In the genomic region with DNA sequence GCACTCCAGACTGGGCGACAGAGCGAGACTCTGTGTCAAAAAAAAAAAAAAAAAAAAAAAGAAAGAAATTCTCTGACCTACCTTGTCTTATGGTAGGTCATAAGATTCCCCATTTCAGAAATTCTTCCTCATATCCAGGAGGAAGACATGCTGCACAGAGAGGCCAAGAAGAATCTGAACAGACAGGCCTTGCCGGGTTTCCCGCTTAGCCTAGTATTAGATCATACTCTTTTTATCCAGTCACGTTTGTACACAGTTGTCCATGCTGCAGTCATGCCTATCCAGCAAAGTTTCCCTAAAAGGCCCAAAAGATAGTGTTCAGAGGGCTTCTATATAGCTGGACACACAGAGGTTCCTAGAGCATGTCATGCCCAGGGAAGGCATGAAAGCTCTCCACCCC, we compare ENCODE assay signal across 23 cellular contexts.
"Had no signal": no experiment of that assay in that cellular context is flagged by ENCODE, and none has a peak within 500 bp of the region (broad histone marks: within the 10 kb centered on the region; RNA-seq: fewer than 3 reads in every experiment).

No MANE protein-coding gene starts in this region.

- H3K27ac ChIP-seq: neural progenitor cell, ovary, parathyroid adenoma, psoas muscle, right lobe of liver, sigmoid colon, stomach, thoracic aorta, thyroid gland, tibial nerve, upper lobe of right lung, uterus had no signal

- H3K9me3 ChIP-seq: ovary, psoas muscle, right lobe of liver, sigmoid colon, stomach, thoracic aorta, thyroid gland, tibial nerve, upper lobe of right lung, uterus had no signal

- H3K4me2 ChIP-seq: neural progenitor cell had no signal

- ATAC-seq: psoas muscle; right cardiac atrium; right lobe of liver; stimulated activated naive B cell treated with anti-CD40 and anti-IgM and Interleukin-4, amounts not matched to agents 10 μg/mL and 1 μg/mL and 100 μg/mL, for 72 hours; upper lobe of right lung had no signal

- H3K36me3 ChIP-seq: neural progenitor cell, ovary, right lobe of liver, sigmoid colon, stomach, thoracic aorta, thyroid gland, tibial nerve, upper lobe of right lung, uterus had no signal

- H3K27me3 ChIP-seq: neural progenitor cell, ovary, right lobe of liver, sigmoid colon, stomach, thyroid gland, tibial nerve, upper lobe of right lung, uterus had no signal

- FAIRE-seq: small intestine had no signal

- H3K9ac ChIP-seq: neural progenitor cell, parathyroid adenoma had no signal

- H2AFZ ChIP-seq: neural progenitor cell, parathyroid adenoma had no signal

- H3K4me1 ChIP-seq: parathyroid adenoma, psoas muscle, right lobe of liver, stomach, thyroid gland, upper lobe of right lung, uterus had no signal

- DNase-seq: naive B cell; occipital lobe; ovary; posterior cingulate gyrus; psoas muscle; right cardiac atrium; right lobe of liver; sigmoid colon; small intestine; stimulated activated CD4-positive, alpha-beta T cell treated with anti-CD3 and anti-CD28 coated beads, Interleukin-15, amount 100 ng/mL, for 24 hours; stimulated activated CD4-positive, alpha-beta T cell treated with anti-CD3 and anti-CD28 coated beads, Interleukin-2, amount 100 ng/mL, for 24 hours; stimulated activated CD4-positive, alpha-beta T cell treated with anti-CD3 and anti-CD28 coated beads, Interleukin-2, amount 100 ng/mL, for 48 hours; stimulated activated CD4-positive, alpha-beta T cell treated with anti-CD3 and anti-CD28 coated beads, Interleukin-4, amount 100 ng/mL, for 24 hours; stimulated activated naive B cell treated with anti-CD40 and anti-IgM and Interleukin-4, amounts not matched to agents 10 μg/mL and 1 μg/mL and 100 μg/mL, for 72 hours; stimulated activated naive CD4-positive, alpha-beta T cell treated with Interleukin-2 at 50 U/mL for 16 hours; stomach; thyroid gland; upper lobe of right lung; uterus had no signal

- H3K4me3 ChIP-seq: neural progenitor cell, ovary, psoas muscle, right lobe of liver, sigmoid colon, stomach, thoracic aorta, thyroid gland, tibial nerve, upper lobe of right lung, uterus had no signal

- H3K79me2 ChIP-seq: parathyroid adenoma had no signal
